17 cellular contexts compared by ENCODE assay signal in the genomic region with DNA sequence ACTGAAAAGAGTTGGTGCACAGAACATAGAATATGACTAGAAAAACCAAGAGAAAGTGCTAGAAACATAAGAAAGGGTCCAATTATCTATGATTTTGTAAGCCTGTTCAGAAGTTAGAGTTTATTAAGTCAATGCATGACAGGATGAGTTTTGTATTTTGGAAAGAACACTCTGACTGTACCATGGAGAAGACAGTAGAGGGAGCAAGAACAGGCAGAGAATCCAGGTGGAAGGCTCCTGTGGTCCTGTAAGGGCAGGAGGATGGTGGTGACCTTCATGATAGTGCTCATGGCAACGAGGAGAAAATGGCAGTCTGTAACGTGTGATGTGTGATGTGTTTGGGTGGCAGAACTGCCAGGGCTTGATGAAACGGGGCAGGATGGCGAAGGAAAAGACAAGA.
DNase-seq lines count a peak whose midpoint lies in the region; ATAC-seq and TF ChIP-seq lines count a peak whose summit lies in the region.
"Had no signal": no experiment of that assay in that cellular context is flagged by ENCODE, and none has a peak within 500 bp of the region (broad histone marks: within the 10 kb centered on the region; RNA-seq: fewer than 3 reads in every experiment).

No MANE protein-coding gene starts in this region.

- H3K56ac ChIP-seq in mesendoderm (ENCODE audit: low read length) = no peak overlapping the region

- no peaks in the 10 kb centered on the region for H3K79me1 ChIP-seq in mesendoderm (ENCODE audit: low read length)

- H2BK15ac ChIP-seq in mesendoderm (replicated peaks; ENCODE audit: low read depth) = no peak overlapping the region

- H2BK120ac ChIP-seq in mesendoderm (ENCODE audit: low read depth, low read length) = no peak overlapping the region

- H3K79me2 ChIP-seq in PC-3 (ENCODE audit: low read length) (no peaks in the 10 kb centered on the region), mesendoderm (ENCODE audit: control insufficient read depth, insufficient read depth, low read length) (no peaks in the 10 kb centered on the region)

- peaks cover 2% of the 10 kb centered on the region for H3K36me3 Mint-ChIP-seq in endodermal cell (ENCODE audit: low read depth)

- H3K4me3 ChIP-seq in GM12875 (ENCODE audit: low read depth, low read length) = no peak overlapping the region
- H3K4me3 ChIP-seq in PC-3 (ENCODE audit: low read length) = no peak overlapping the region
- H3K4me3 ChIP-seq in endodermal cell (ENCODE audit: low read length) = no peak overlapping the region
- H3K4me3 ChIP-seq in mesendoderm (ENCODE audit: low read length) = no peak overlapping the region
- H3K4me3 ChIP-seq: BLaER1 treated with 17β-estradiol and CSF1 and Interleukin-3, amounts not matched to agents 10 nM and 100 nM; SJCRH30 had no signal

- 80 to 82% methylated on average over 4 of the region's 4 CpGs for WGBS in endodermal cell (ENCODE audit: insufficient coverage in 1 of 2, insufficient read length in 1 of 2), 2 experiments
- WGBS in mesendoderm (ENCODE audit: extremely low coverage, insufficient coverage, low lambda C conversion rate) = no CpG with 5 or more reads among the region's 4 CpGs

- H4K8ac ChIP-seq in mesendoderm (ENCODE audit: low read depth, low read length) = no peak overlapping the region

- H3K9me3 Mint-ChIP-seq in endodermal cell = peaks cover 16% of the 10 kb centered on the region

- intact Hi-C loops in PC-3 (cut with micrococcal nuclease) = no loop called here
- intact Hi-C loops in left cardiac atrium (cut with DNase I) = no loop called here

- H2AFZ ChIP-seq in PC-3 (ENCODE audit: low read length) = no peak overlapping the region

- H3K9me2 ChIP-seq in PC-3 (replicated peaks; ENCODE audit: low read length) = no peaks in the 10 kb centered on the region

- DNase-seq in PC-3 = no peak
- no peak for DNase-seq in endodermal cell
- DNase-seq in mesendoderm = peak; percentile 42
- DNase-seq in mucosa of gallbladder (ENCODE audit: low spot score) = no peak
- no peak for DNase-seq in stimulated activated CD4-positive, alpha-beta T cell treated with anti-CD3 and anti-CD28 coated beads, Interleukin-4, amount 100 ng/mL, for 1 hour
- no peak for DNase-seq in left cardiac atrium
- DNase-seq: CD8-positive, alpha-beta memory T cell; DMS79; NCI-H1048; NCI-H1436; NCI-H1930; NCI-H226; NCI-H524 treated with DMSO at 0.1 percent for 48 hours; SJCRH30 had no signal

- POLR2A ChIA-PET in PC-3 (lab: Charles Lee; ENCODE audit: unreplicated experiment) = no interaction called here

- no peaks in the 10 kb centered on the region for H3K4me1 ChIP-seq in PC-3 (ENCODE audit: insufficient read depth, low read length)
- no peaks in the 10 kb centered on the region for H3K4me1 ChIP-seq in endodermal cell (ENCODE audit: control insufficient read depth, insufficient read depth, low read length)
- H3K4me1 ChIP-seq in mesendoderm (ENCODE audit: control insufficient read depth, low read depth, low read length) = no peaks in the 10 kb centered on the region
- H3K4me1 ChIP-seq: BLaER1 treated with 17β-estradiol and CSF1 and Interleukin-3, amounts not matched to agents 10 nM and 100 nM; SJCRH30 had no signal

- BruUV-seq in PC-3 (replicated peaks; lab: Mats Ljungman, UMichigan) = no TSS peak

- no peaks in the 10 kb centered on the region for H3K4me1 Mint-ChIP-seq in endodermal cell
- H3K4me1 Mint-ChIP-seq: CD8-positive, alpha-beta memory T cell had no signal

- H3K9me3 ChIP-seq in PC-3 (ENCODE audit: low read length) (no peaks in the 10 kb centered on the region), endodermal cell (ENCODE audit: control insufficient read depth, low read length) (peaks cover under 1% of the 10 kb centered on the region)
- H3K9me3 ChIP-seq: BLaER1 treated with 17β-estradiol and CSF1 and Interleukin-3, amounts not matched to agents 10 nM and 100 nM; SJCRH30 had no signal

- no peaks in the 10 kb centered on the region for H3K27me3 Mint-ChIP-seq in endodermal cell (ENCODE audit: insufficient read depth)
- H3K27me3 Mint-ChIP-seq: CD8-positive, alpha-beta memory T cell had no signal

- no peaks in the 10 kb centered on the region for H3K36me3 ChIP-seq in PC-3 (ENCODE audit: low read depth, low read length)
- H3K36me3 ChIP-seq in endodermal cell (ENCODE audit: control insufficient read depth, insufficient read depth, low read length) = no peaks in the 10 kb centered on the region
- no peaks in the 10 kb centered on the region for H3K36me3 ChIP-seq in mesendoderm (ENCODE audit: control insufficient read depth, insufficient read depth, low read length)
- H3K36me3 ChIP-seq: SJCRH30 had no signal

- no peak overlapping the region for H3K27ac Mint-ChIP-seq in endodermal cell

- H2BK5ac ChIP-seq in mesendoderm (ENCODE audit: low read length) = no peak overlapping the region

- no peaks in the 10 kb centered on the region for H3F3A ChIP-seq in PC-3 (ENCODE audit: low read length, unreplicated experiment)

- H3K23ac ChIP-seq in mesendoderm (ENCODE audit: low read length) = no peak overlapping the region

- H2AK5ac ChIP-seq in mesendoderm (ENCODE audit: low read length) = no peak overlapping the region

- TF ChIP-seq CTCF in GM12875 (IDR thresholded peaks at IDR 0.05; ENCODE audit: borderline replicate concordance, insufficient read depth, low read depth, low read length) = peak; percentile 9; the same call in 1 of the 2 replicates
- TF ChIP-seq CTCF in PC-3 (conservative IDR thresholded peaks at IDR 0.05; ENCODE audit: low read depth, low read length) = peak; percentile 41; the same call in 1 of the 2 replicates
- peak; percentile 60 for TF ChIP-seq CTCF in endodermal cell (conservative IDR thresholded peaks at IDR 0.05)

- no peak overlapping the region for H3K27ac ChIP-seq in PC-3 (ENCODE audit: low read length)
- H3K27ac ChIP-seq in endodermal cell (ENCODE audit: low read depth, low read length) = no peak overlapping the region
- no peak overlapping the region for H3K27ac ChIP-seq in mesendoderm (ENCODE audit: low read depth, low read length)
- H3K27ac ChIP-seq: BLaER1 treated with 17β-estradiol and CSF1 and Interleukin-3, amounts not matched to agents 10 nM and 100 nM; KMS-11; SJCRH30 had no signal

- no peak overlapping the region for H4K5ac ChIP-seq in mesendoderm (ENCODE audit: low read length)

- H3K27me3 ChIP-seq in PC-3 (ENCODE audit: low read length) (no peaks in the 10 kb centered on the region), endodermal cell (ENCODE audit: control insufficient read depth, insufficient read depth, low read length, poor library complexity, severe bottlenecking) (no peaks in the 10 kb centered on the region), mesendoderm (ENCODE audit: insufficient read depth, low read length, poor library complexity) (no peaks in the 10 kb centered on the region)
- H3K27me3 ChIP-seq: BLaER1 treated with 17β-estradiol and CSF1 and Interleukin-3, amounts not matched to agents 10 nM and 100 nM; SJCRH30 had no signal

- ATAC-seq in PC-3 (no peak), left cardiac atrium (no peak)

- H3K18ac ChIP-seq in mesendoderm (ENCODE audit: low read length) = no peak overlapping the region

- H4K20me1 ChIP-seq in PC-3 (ENCODE audit: low read length) = no peaks in the 10 kb centered on the region
- H4K20me1 ChIP-seq: BLaER1 treated with 17β-estradiol and CSF1 and Interleukin-3, amounts not matched to agents 10 nM and 100 nM had no signal

- CTCF ChIA-PET in PC-3 (lab: Charles Lee) = no interaction called here

- H3K9ac ChIP-seq in PC-3 (ENCODE audit: low read length) = no peak overlapping the region
- H3K9ac ChIP-seq in endodermal cell (ENCODE audit: extremely low read depth, low read length, poor library complexity, severe bottlenecking) = no peak overlapping the region
- H3K9ac ChIP-seq in mesendoderm (ENCODE audit: low read length) = no peak overlapping the region
- H3K9ac ChIP-seq: BLaER1 treated with 17β-estradiol and CSF1 and Interleukin-3, amounts not matched to agents 10 nM and 100 nM; KMS-11 had no signal

- no peak overlapping the region for H3K4me3 Mint-ChIP-seq in endodermal cell
- H3K4me3 Mint-ChIP-seq: CD8-positive, alpha-beta memory T cell had no signal

- no peak overlapping the region for H3K4me2 ChIP-seq in PC-3 (ENCODE audit: low read length)
- H3K4me2 ChIP-seq in mesendoderm (ENCODE audit: low read length) = no peak overlapping the region
- H3K4me2 ChIP-seq: BLaER1 treated with 17β-estradiol and CSF1 and Interleukin-3, amounts not matched to agents 10 nM and 100 nM; KMS-11 had no signal

- no peak overlapping the region for H3K4ac ChIP-seq in mesendoderm (ENCODE audit: low read depth, low read length)

Comparison
In these comparisons a context has a peak if more than half of its experiments do, and no peak if none do; other contexts are left out.
1. CTCF ChIP-seq: peak in every context shown above with its lines; median percentile 60 in endodermal cell; 41 in PC-3; 9 in GM12875.